ENCODE assay signal across 10 cellular contexts in the genomic region with DNA sequence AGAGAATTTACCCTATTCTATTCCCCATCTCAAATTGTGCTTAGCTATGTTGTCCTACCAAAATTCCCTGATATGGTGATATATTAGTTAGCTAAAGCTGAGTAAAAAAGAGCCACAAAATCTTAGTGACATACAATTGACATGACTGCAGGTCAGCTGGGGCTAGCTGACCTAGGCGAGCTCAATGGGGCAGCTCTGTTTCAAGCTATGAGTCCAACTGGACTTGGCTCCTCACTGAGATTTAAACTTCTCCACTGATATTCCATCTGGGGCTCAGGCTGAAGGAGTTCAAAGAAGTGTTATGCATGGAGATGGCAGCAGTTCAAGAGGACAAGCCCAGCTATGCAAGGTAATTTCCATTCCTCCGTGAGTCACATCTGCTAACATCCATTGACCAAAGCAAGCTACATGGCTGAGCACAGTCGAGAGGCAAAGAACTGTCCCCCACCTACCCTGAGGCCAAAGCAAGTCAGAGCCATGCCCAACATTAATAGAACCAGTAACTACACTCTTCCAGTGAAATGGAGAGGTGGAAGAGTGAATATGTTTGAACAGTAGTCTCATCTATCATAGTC. TPM values are rescaled to one million over a fixed set of nuclear protein-coding genes. Genes with fewer than 3 reads are reported as not detected.
DNase-seq lines count a peak whose midpoint lies in the region; ATAC-seq, FAIRE-seq and TF ChIP-seq lines count a peak whose summit lies in the region.
"Not testable (repeated sequence)": the region's sequence is repeated elsewhere in the genome, so short reads cannot be mapped to it uniquely, and the experiment has no call there.
"Had no signal": no experiment of that assay in that cellular context is flagged by ENCODE, and none has a peak within 500 bp of the region (broad histone marks: within the 10 kb centered on the region; RNA-seq: fewer than 3 reads in every experiment).

No MANE protein-coding gene starts in this region.

- FAIRE-seq in small intestine (lab: Jason Lieb, UNC), result not testable (repeated sequence)

- H3K9me3 Mint-ChIP-seq in HFFc6; MCF 10A (ENCODE audit: unreplicated experiment): not testable (repeated sequence)

- not testable (repeated sequence) for H3K9me3 ChIP-seq in Panc1 (ENCODE audit: control insufficient read depth, insufficient read depth, low read depth, low read length); small intestine (ENCODE audit: control insufficient read depth, low read depth); vagina

- TF ChIP-seq CTCF in HFFc6 (IDR thresholded peaks at IDR 0.05); Panc1 (IDR thresholded peaks at IDR 0.05); MCF 10A (IDR thresholded peaks at IDR 0.05; ENCODE audit: unreplicated experiment); foreskin keratinocyte (conservative IDR thresholded peaks at IDR 0.05); vagina (IDR thresholded peaks at IDR 0.05): not testable (repeated sequence)

- BruUV-seq in Panc1 (replicated peaks; lab: Mats Ljungman, UMichigan); MCF 10A (replicated peaks; lab: Mats Ljungman, UMichigan): not testable (repeated sequence)

- not testable (repeated sequence) for H3K27ac Mint-ChIP-seq in HFFc6; MCF 10A (ENCODE audit: low read depth, unreplicated experiment)

- not testable (repeated sequence) for H3K4me3 ChIP-seq in Panc1 (ENCODE audit: low read depth in 2 of 2, low read length in 2 of 2); small intestine (ENCODE audit: low read depth in 1 of 2, low read length in 2 of 2); vagina

- H3K4me1 ChIP-seq in Panc1 (ENCODE audit: control insufficient read depth, insufficient read depth, low read length); foreskin keratinocyte; small intestine (ENCODE audit: control insufficient read depth in 2 of 2, insufficient read depth in 1 of 2, low read depth in 1 of 2, low read length in 1 of 2); vagina: not testable (repeated sequence)

- ATAC-seq in Panc1 (peak; percentile 89), foreskin keratinocyte (peak; percentile 93)

- POLR2A ChIA-PET in Panc1 (lab: Charles Lee); MCF 10A (lab: Yijun Ruan, JAX): not testable (repeated sequence)

- not testable (repeated sequence) for TF ChIP-seq POLR2A in vagina (IDR thresholded peaks at IDR 0.05)

- not testable (repeated sequence) for H3K27me3 Mint-ChIP-seq in HFFc6 (ENCODE audit: insufficient read depth); MCF 10A (ENCODE audit: insufficient read depth, unreplicated experiment)

- H3K27ac ChIP-seq in Panc1 (ENCODE audit: low read length); foreskin keratinocyte; small intestine (ENCODE audit: low read depth in 1 of 2, low read length in 1 of 2); vagina: not testable (repeated sequence)

- in situ Hi-C loops in Panc1 (cut with HindIII; ENCODE audit: low pct_unique_long_range_greater_than_20kb, low sequenced_read_pairs), result not testable (repeated sequence)

- CTCF ChIA-PET in Panc1 (lab: Charles Lee); MCF 10A (lab: Yijun Ruan, JAX): not testable (repeated sequence)

- intact Hi-C loops in Panc1 (cut with micrococcal nuclease; ENCODE audit: unreplicated experiment); MCF 10A (cut with micrococcal nuclease); vagina (cut with DNase I): not testable (repeated sequence)

- not testable (repeated sequence) for H3K4me1 Mint-ChIP-seq in HFFc6 (ENCODE audit: low read depth); MCF 10A (ENCODE audit: insufficient read depth, unreplicated experiment)

- H3K27me3 ChIP-seq in Panc1 (ENCODE audit: control insufficient read depth, insufficient read depth, low read length); foreskin keratinocyte; small intestine (ENCODE audit: control insufficient read depth in 2 of 2, insufficient read depth in 2 of 2, low read length in 2 of 2); vagina: not testable (repeated sequence)

- H3K4me3 Mint-ChIP-seq in HFFc6; MCF 10A (ENCODE audit: unreplicated experiment): not testable (repeated sequence)

- WGBS in small intestine, 3 donors, result 13 to 57% (median 40%) methylated on average over 1 to 2 of the region's 3 CpGs

- DNase-seq in A172 (ENCODE audit: low spot score), result peak; percentile 0
- peak; percentile 18 for DNase-seq in HFFc6
- DNase-seq in Panc1 (ENCODE audit: low read depth, low spot score), result not testable (repeated sequence)
- DNase-seq in MCF 10A (ENCODE audit: unreplicated experiment), result peak; percentile 0
- peak in 1 of 2 donors; percentile 2 for DNase-seq in foreskin keratinocyte
- peak; percentile 2 for DNase-seq in kidney tubule cell (ENCODE audit: low spot score)
- DNase-seq in small intestine, result peak; percentile 60
- peak; percentile 3 to 9 for DNase-seq in vagina (ENCODE audit: extremely low spot score in 2 of 2)

- not testable (repeated sequence) for H3K36me3 Mint-ChIP-seq in HFFc6 (ENCODE audit: low read depth); MCF 10A (ENCODE audit: insufficient read depth, unreplicated experiment)

- H3K36me3 ChIP-seq in Panc1 (ENCODE audit: control insufficient read depth, insufficient read depth, low read length); small intestine (ENCODE audit: control insufficient read depth in 2 of 2, insufficient read depth in 2 of 2, low read length in 2 of 2); vagina: not testable (repeated sequence)

RNA-seq across cellular contexts. Expression of a gene that starts 9.1 kb away (rescaled TPM):
- total RNA-seq in A172 (2014; rRNA removed; shearing (Covaris generic)), result 0.09 and 0.17 TPM in 2 replicates
- total RNA-seq in HFFc6 (2021; fragmentation: NEBNext Ultra II Directional; extraction: Animal tissue kit (Norgen Biotek cat#: 25700)), result under 1 TPM in 3 of 6 experiments, not detected in 3; 0.14 to 0.34 (median 0.25) TPM
- total RNA-seq in Panc1 (2021; ENCODE audit: unreplicated experiment), result 2.2 TPM
- 1.3 TPM for polyA plus RNA-seq in Panc1 (2012; ENCODE audit: insufficient read length)
- not detected in 2 replicates for total RNA-seq in MCF 10A (2022)
- total RNA-seq in foreskin keratinocyte, result 0.14 and 0.17 TPM in 2 replicates
- not detected in 2 replicates for polyA plus RNA-seq in foreskin keratinocyte
- polyA plus RNA-seq in small intestine, result under 1 TPM in 1 of 3 donors, not detected in 2; 0.73 TPM
- 0.49 TPM for total RNA-seq in vagina
- total RNA-seq: Calu3, H1 had no signal
